Comparison of ENCODE assay signal across 18 cellular contexts in the genomic region with DNA sequence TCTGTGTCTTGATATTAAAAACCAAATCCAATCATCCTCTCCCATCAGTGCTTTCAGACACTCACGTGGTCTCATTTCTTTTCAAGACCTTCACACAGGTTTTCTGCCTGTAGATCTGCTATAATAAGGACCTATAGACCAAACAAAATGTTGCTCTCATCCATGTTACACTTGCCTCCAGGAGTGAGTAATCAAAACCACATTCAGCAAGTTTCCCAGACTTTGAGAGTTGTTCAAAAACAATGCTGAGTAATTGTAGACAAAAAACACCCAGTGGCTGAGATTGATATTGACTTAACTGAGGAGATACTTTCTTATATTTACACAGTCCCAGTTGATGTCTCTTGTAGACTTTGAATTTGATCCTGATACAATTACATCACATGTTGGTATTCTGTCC.
A peak's percentile ranks its signal among the peaks of the same experiment; 100 is the strongest.
DNase-seq lines count a peak whose midpoint lies in the region; FAIRE-seq and TF ChIP-seq lines count a peak whose summit lies in the region.
"Had no signal": no experiment of that assay in that cellular context is flagged by ENCODE, and none has a peak within 500 bp of the region (broad histone marks: within the 10 kb centered on the region; RNA-seq: fewer than 3 reads in every experiment).

No MANE protein-coding gene starts in this region.

- FAIRE-seq in islet of Langerhans (lab: Jason Lieb, UNC): peak; percentile 61
- FAIRE-seq: G401.6, GM12892, GM19239, H1, HTR-8/SVneo had no signal

- in situ Hi-C loops in astrocyte of the cerebellum (cut with HindIII; ENCODE audit: low sequenced_read_pairs): no loop called here

- H3K4me3 ChIP-seq in astrocyte of the cerebellum (ENCODE audit: low read depth, low read length): no peak overlapping the region

- no peak for TF ChIP-seq CTCF in astrocyte of the cerebellum (IDR thresholded peaks at IDR 0.05; ENCODE audit: low read depth, low read length, missing control alignments)

- DNase-seq in DMS53 treated with DMSO at 0.1 percent for 48 hours (lab: John Stamatoyannopoulos, UW; ENCODE audit: unreplicated experiment) (peak; percentile 13), NCI-H748 treated with DMSO at 0.1 percent for 48 hours (lab: John Stamatoyannopoulos, UW) (peak; percentile 32), astrocyte of the cerebellum (ENCODE audit: low read depth) (peak; percentile 24), kidney glomerular epithelial cell (lab: John Stamatoyannopoulos, UW) (no peak), NCI-H1436 treated with DMSO at 0.1 percent for 48 hours (lab: John Stamatoyannopoulos, UW) (no peak), NCI-H146 (lab: John Stamatoyannopoulos, UW) (no peak)
- DNase-seq in effector CD8-positive, alpha-beta T cell (lab: John Stamatoyannopoulos, UW): no peak
- DNase-seq: COR-L47, HFFc6, NCI-H2227 treated with DMSO at 0.1 percent for 48 hours, NCI-H774, SIG-M5 had no signal

Comparison
In these comparisons a context has a peak if more than half of its experiments do, and no peak if none do; other contexts are left out.
1. DNase-seq: peak in DMS53 treated with DMSO at 0.1 percent for 48 hours (single experiment), NCI-H748 treated with DMSO at 0.1 percent for 48 hours (single experiment) and astrocyte of the cerebellum (single experiment); none in kidney glomerular epithelial cell (single experiment), NCI-H1436 treated with DMSO at 0.1 percent for 48 hours (single experiment), NCI-H146 (single experiment) and effector CD8-positive, alpha-beta T cell (single experiment).